23 cellular contexts compared by ENCODE assay signal in genomic region chr7:85328599-85328998, GRCh38.
"Had no signal": no experiment of that assay in that cellular context is flagged by ENCODE, and none has a peak within 500 bp of the region (broad histone marks: within the 10 kb centered on the region; RNA-seq: fewer than 3 reads in every experiment).

No MANE protein-coding gene starts in this region.

- DNase-seq: effector CD8-positive, alpha-beta T cell; effector memory CD8-positive, alpha-beta T cell; endodermal cell; erythroblast; esophagus squamous epithelium; foreskin fibroblast; foreskin melanocyte; gastrocnemius medialis; glutamatergic neuron; head of caudate nucleus; heart right ventricle; hippocampal formation; left cardiac atrium; left lung; left ventricle myocardium superior; lower lobe of right lung; mesenchymal stem cell; mucosa of descending colon; naive B cell; naive thymus-derived CD8-positive, alpha-beta T cell had no signal

- ATAC-seq: effector memory CD8-positive, alpha-beta T cell; esophagus mucosa; gastrocnemius medialis; heart right ventricle; left cardiac atrium; left lung; left ventricle myocardium superior; lower lobe of right lung; mucosa of descending colon; naive thymus-derived CD8-positive, alpha-beta T cell had no signal

- H3K27ac ChIP-seq: coronary artery, epithelial cell of prostate, esophagus squamous epithelium, gastrocnemius medialis, heart right ventricle, left lung, lower lobe of right lung had no signal

- H3K36me3 ChIP-seq: esophagus squamous epithelium, gastrocnemius medialis, heart right ventricle, left lung, lower lobe of right lung had no signal

- H3K27me3 ChIP-seq: esophagus squamous epithelium, gastrocnemius medialis, heart right ventricle, left lung had no signal

- H3K9me3 ChIP-seq: esophagus squamous epithelium, gastrocnemius medialis, heart right ventricle, left lung, lower lobe of right lung, mucosa of descending colon had no signal

- H3K4me3 ChIP-seq: coronary artery, esophagus squamous epithelium, gastrocnemius medialis, heart right ventricle, left lung, lower lobe of right lung, mucosa of descending colon had no signal

- H3K4me1 ChIP-seq: esophagus squamous epithelium, gastrocnemius medialis, heart right ventricle, left lung, lower lobe of right lung had no signal
